1 cellular context compared by ENCODE assay signal in the genomic region with DNA sequence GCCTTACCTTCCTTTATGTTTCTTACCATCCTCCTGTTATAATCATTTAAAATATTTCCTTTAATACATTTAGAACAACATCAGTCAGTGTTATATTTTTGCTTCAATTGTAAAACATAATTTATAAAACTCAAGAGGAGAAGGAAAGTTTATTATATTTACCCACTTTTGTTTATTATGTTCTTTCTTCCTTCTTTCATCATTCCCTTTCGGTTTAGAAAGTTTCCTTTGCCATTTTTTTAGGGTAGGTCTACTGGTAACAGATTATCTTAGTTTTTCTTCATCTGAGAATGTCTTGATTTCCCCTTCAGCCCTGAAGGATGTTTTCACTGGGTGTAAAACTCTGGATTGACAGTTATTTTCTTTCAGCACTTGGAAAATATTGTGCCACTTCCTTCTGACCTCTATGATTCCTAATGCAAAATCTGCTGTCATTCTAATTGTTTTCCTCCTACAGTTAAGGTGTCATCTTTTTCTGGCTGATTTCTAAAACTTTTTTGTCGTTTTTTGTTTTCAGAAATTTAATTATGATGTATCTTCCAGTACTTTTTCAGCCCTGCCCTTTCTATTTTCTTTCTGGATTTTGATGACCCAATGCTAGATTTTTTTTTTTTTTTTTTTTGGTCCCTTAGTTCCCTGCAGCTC.
TF ChIP-seq lines count a peak whose summit lies in the region.

No MANE protein-coding gene starts in this region.

TF ChIP-seq in GM12878, 131 proteins besides CTCF, POLR2A, EP300 and RAD21:
- TF ChIP-seq NBN (IDR thresholded peaks at IDR 0.05) = 0 out of 2 replicates have a peak, but pooled peaks have one; percentile 31
- TF ChIP-seq SRF (IDR thresholded peaks at IDR 0.05; ENCODE audit: low read depth in 2 of 2, low read length in 2 of 2) = no peak
- TF ChIP-seq NR2F1 (conservative IDR thresholded peaks at IDR 0.05) = peak; percentile 77
- TF ChIP-seq ZNF24 (IDR thresholded peaks at IDR 0.05) = no peak
- TF ChIP-seq JUND (IDR thresholded peaks at IDR 0.05; ENCODE audit: low read depth, low read length) = no peak
- TF ChIP-seq CBX5 (IDR thresholded peaks at IDR 0.05; ENCODE audit: low read depth) = peak; percentile 45; the same call in 1 of the 2 replicates
- TF ChIP-seq BACH1 (IDR thresholded peaks at IDR 0.05; ENCODE audit: borderline replicate concordance) = no peak
- TF ChIP-seq ZBED1 (IDR thresholded peaks at IDR 0.05; ENCODE audit: borderline replicate concordance) = no peak
